ENCODE assay signal across 14 cellular contexts in the genomic region with DNA sequence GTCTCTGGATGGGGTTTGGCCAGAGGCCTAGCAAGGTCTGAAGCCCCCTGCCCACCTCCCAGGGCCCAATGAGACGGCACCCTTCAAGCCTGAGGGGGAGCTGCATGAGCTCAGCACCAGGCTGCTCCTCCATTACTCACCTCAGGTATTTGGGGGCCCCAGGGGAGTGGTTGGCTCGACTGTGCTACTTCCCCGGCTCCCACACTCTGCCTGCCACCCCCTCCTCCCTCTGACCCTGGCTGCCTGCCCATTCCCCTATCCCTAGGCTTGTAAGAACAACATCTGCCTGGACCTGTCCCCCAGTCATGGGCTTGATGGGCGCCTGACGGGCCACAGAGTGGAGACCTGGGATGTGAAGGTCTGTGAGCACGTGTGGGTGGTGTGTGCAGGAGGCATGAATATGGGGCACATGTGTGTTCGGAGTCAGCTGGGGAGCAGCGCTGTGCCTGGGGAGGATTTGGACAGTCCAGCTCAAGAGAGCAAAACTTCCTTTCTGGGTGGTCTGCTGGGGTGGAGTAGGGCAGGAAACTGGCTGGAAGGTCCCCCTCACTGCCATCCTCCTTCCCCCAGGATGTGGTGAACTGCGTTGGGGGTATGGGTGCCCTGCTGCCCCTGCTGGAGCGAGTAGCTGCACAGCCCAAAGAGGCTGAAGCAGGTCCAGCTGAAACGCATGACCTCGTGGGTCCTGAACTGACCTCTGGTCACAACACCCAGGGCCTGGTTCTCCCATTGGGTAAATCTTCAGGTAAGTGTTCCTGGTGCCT. TPM values are rescaled to one million over a fixed set of nuclear protein-coding genes. Genes with fewer than 3 reads are reported as not detected.
A peak's percentile ranks its signal among the peaks of the same experiment; 100 is the strongest.
DNase-seq lines count a peak whose midpoint lies in the region; ATAC-seq and TF ChIP-seq lines count a peak whose summit lies in the region.
"Had no signal": no experiment of that assay in that cellular context is flagged by ENCODE, and none has a peak within 500 bp of the region (broad histone marks: within the 10 kb centered on the region; RNA-seq: fewer than 3 reads in every experiment).

No MANE protein-coding gene starts in this region.

- in situ Hi-C loops in IMR-90 (cut with MboI; ENCODE audit: low sequenced_read_pairs), result no loop called here

- peaks cover 31% of the 10 kb centered on the region for H3K36me3 Mint-ChIP-seq in activated CD8-positive, alpha-beta memory T cell treated with anti-CD3 and anti-CD28 coated beads, Interleukin-2, amount 10 ng/mL, durations not matched to agents 7 days and 5 days

- no TSS peak for BruUV-seq in IMR-90 (replicated peaks; lab: Mats Ljungman, UMichigan)

- H3K9ac ChIP-seq in IMR-90 (ENCODE audit: low read depth, low read length), result no peak overlapping the region

- peaks cover 5% of the 10 kb centered on the region; the same call in 1 of the 2 replicates for H3K4me1 ChIP-seq in IMR-90 (ENCODE audit: control insufficient read depth, insufficient read depth, low read length)

- TF ChIP-seq CTCF in IMR-90 (conservative IDR thresholded peaks at IDR 0.05; ENCODE audit: low read depth, low read length), result no peak
- no peak for TF ChIP-seq CTCF in choroid plexus epithelial cell (conservative IDR thresholded peaks at IDR 0.05; ENCODE audit: low read depth, low read length)

- no peaks in the 10 kb centered on the region for H4K20me1 ChIP-seq in IMR-90 (ENCODE audit: insufficient read depth, low read length)

- DNase-seq in activated CD8-positive, alpha-beta memory T cell treated with anti-CD3 and anti-CD28 coated beads, Interleukin-2, amount 10 ng/mL, durations not matched to agents 7 days and 5 days, result no peak
- DNase-seq in activated CD8-positive, alpha-beta memory T cell treated with anti-CD3 and anti-CD28 coated beads for 24 hours, result no peak
- DNase-seq in IMR-90 (no peak), choroid plexus epithelial cell (ENCODE audit: low read depth) (peak; percentile 14), posterior vena cava (ENCODE audit: low spot score) (peak; percentile 74), SW480 (ENCODE audit: low spot score) (no peak), SIG-M5 (lab: John Stamatoyannopoulos, UW) (no peak)
- DNase-seq in activated CD4-positive, CD25-positive, alpha-beta regulatory T cell treated with anti-CD3 and anti-CD28 coated beads, Interleukin-2, amount 50 U/mL, for 72 hours, result no peak
- DNase-seq: ACHN; activated T-cell treated with anti-CD3 and anti-CD28 coated beads, Interleukin-2, amount 50 U/mL, for 4 hours; Kasumi-1; NCI-H1417 treated with DMSO at 0.1 percent for 48 hours; NCI-H226 had no signal

- H3K18ac ChIP-seq in IMR-90 (ENCODE audit: low read depth, low read length), result no peak overlapping the region

- no peaks in the 10 kb centered on the region for H3K9me3 ChIP-seq in IMR-90 (ENCODE audit: control insufficient read depth, insufficient read depth, low read length)

- H2BK15ac ChIP-seq in IMR-90 (ENCODE audit: low read depth, low read length), result no peak overlapping the region

- H2AK5ac ChIP-seq in IMR-90 (ENCODE audit: low read depth, low read length), result peak overlapping the region; percentile 16; the same call in 1 of the 2 replicates

- H3K9me1 ChIP-seq in IMR-90 (ENCODE audit: insufficient read depth, low read length), result peaks cover 6% of the 10 kb centered on the region; the same call in 1 of the 2 replicates

- H4K8ac ChIP-seq in IMR-90 (ENCODE audit: low read depth in 2 of 2, low read length in 2 of 2), result no peak overlapping the region

- intact Hi-C loops in IMR-90 (cut with micrococcal nuclease), result no loop called here
- intact Hi-C loops in posterior vena cava (cut with DNase I), result loop anchor here in 1 of 2 donors (5.0 to 10.0 kb wide), 2 partner anchors 75 to 282 kb away; partner anchors contain the start of gene PRSS50

- TF ChIP-seq RAD21 in IMR-90 (IDR thresholded peaks at IDR 0.05; ENCODE audit: low read length), result no peak

- no peaks in the 10 kb centered on the region for H3K9me3 Mint-ChIP-seq in activated CD8-positive, alpha-beta memory T cell treated with anti-CD3 and anti-CD28 coated beads, Interleukin-2, amount 10 ng/mL, durations not matched to agents 7 days and 5 days (ENCODE audit: low read depth)
- H3K9me3 Mint-ChIP-seq: activated T-cell treated with anti-CD3 and anti-CD28 coated beads, Interleukin-2, amount 50 U/mL, for 4 hours had no signal

- TF ChIP-seq POLR2A in IMR-90 (IDR thresholded peaks at IDR 0.05; ENCODE audit: low read depth, low read length), result no peak

- H3K27ac ChIP-seq in IMR-90 (ENCODE audit: insufficient read depth, low read length), result no peak overlapping the region

- H3K14ac ChIP-seq in IMR-90 (replicated peaks; ENCODE audit: low read depth, low read length), result no peak overlapping the region

- no peak overlapping the region for H4K5ac ChIP-seq in IMR-90 (ENCODE audit: low read depth, low read length)

- no peaks in the 10 kb centered on the region for H3K27me3 Mint-ChIP-seq in activated CD8-positive, alpha-beta memory T cell treated with anti-CD3 and anti-CD28 coated beads, Interleukin-2, amount 10 ng/mL, durations not matched to agents 7 days and 5 days
- H3K27me3 Mint-ChIP-seq: progenitor cell of endocrine pancreas had no signal

- no peaks in the 10 kb centered on the region for H3K27me3 ChIP-seq in IMR-90 (ENCODE audit: control insufficient read depth, insufficient read depth, low read length)

- no peak overlapping the region for H2BK5ac ChIP-seq in IMR-90 (ENCODE audit: low read depth, low read length, poor library complexity, severe bottlenecking)

- no peak overlapping the region for H3K56ac ChIP-seq in IMR-90 (ENCODE audit: extremely low read depth, insufficient read depth, low read length)

- no peak overlapping the region for H2BK120ac ChIP-seq in IMR-90 (ENCODE audit: low read depth, low read length)

- no peak overlapping the region for H4K91ac ChIP-seq in IMR-90 (ENCODE audit: insufficient read depth, low read depth, low read length)

- H3K4me3 ChIP-seq in IMR-90 (ENCODE audit: insufficient read depth, low read depth, low read length) (no peak overlapping the region), choroid plexus epithelial cell (ENCODE audit: low read depth, low read length) (no peak overlapping the region)

- peak overlapping the region; percentile 72 for H3K27ac Mint-ChIP-seq in activated CD8-positive, alpha-beta memory T cell treated with anti-CD3 and anti-CD28 coated beads, Interleukin-2, amount 10 ng/mL, durations not matched to agents 7 days and 5 days
- H3K27ac Mint-ChIP-seq: progenitor cell of endocrine pancreas had no signal

- no peak overlapping the region for H2BK20ac ChIP-seq in IMR-90 (ENCODE audit: low read depth, low read length)

- peaks cover 22% of the 10 kb centered on the region for H3K4me1 Mint-ChIP-seq in activated CD8-positive, alpha-beta memory T cell treated with anti-CD3 and anti-CD28 coated beads, Interleukin-2, amount 10 ng/mL, durations not matched to agents 7 days and 5 days

- peak overlapping the region; percentile 55 for H2AK9ac ChIP-seq in IMR-90 (replicated peaks; ENCODE audit: low read depth, low read length, poor library complexity)

- dilution Hi-C loops in IMR-90 (cut with HindIII; ENCODE audit: low sequenced_read_pairs, unreplicated experiment), result no loop called here

- 63% methylated on average over 3 of the region's 12 CpGs; no CpG with 5 or more reads in 1 of the 2 experiments for WGBS in IMR-90 (ENCODE audit: extremely low coverage in 2 of 2, insufficient read length in 1 of 2), 2 experiments

- no peak overlapping the region for H3K4me3 Mint-ChIP-seq in activated CD8-positive, alpha-beta memory T cell treated with anti-CD3 and anti-CD28 coated beads, Interleukin-2, amount 10 ng/mL, durations not matched to agents 7 days and 5 days
- H3K4me3 Mint-ChIP-seq: activated T-cell treated with anti-CD3 and anti-CD28 coated beads, Interleukin-2, amount 50 U/mL, for 4 hours had no signal

- POLR2A ChIA-PET in IMR-90 (lab: Charles Lee; ENCODE audit: unreplicated experiment), result no interaction called here

- no peaks in the 10 kb centered on the region for H3K79me1 ChIP-seq in IMR-90 (ENCODE audit: low read depth in 1 of 2, low read length in 2 of 2)

- no peak for ATAC-seq in activated CD8-positive, alpha-beta memory T cell treated with anti-CD3 and anti-CD28 coated beads, Interleukin-2, amount 10 ng/mL, durations not matched to agents 7 days and 5 days
- ATAC-seq in IMR-90 (ENCODE audit: low read depth), result 0 out of 2 replicates have a peak, but pooled peaks have one; percentile 13
- ATAC-seq: activated T-cell treated with anti-CD3 and anti-CD28 coated beads, Interleukin-2, amount 50 U/mL, for 4 hours had no signal

- H3K36me3 ChIP-seq in IMR-90 (ENCODE audit: control insufficient read depth, insufficient read depth, low read length), result no peaks in the 10 kb centered on the region; the same call in 1 of the 2 replicates

- CTCF ChIA-PET in activated CD8-positive, alpha-beta memory T cell treated with anti-CD3 and anti-CD28 coated beads, Interleukin-2, amount 10 ng/mL, durations not matched to agents 7 days and 5 days (lab: Charles Lee), result interaction anchor here (0.5 to 2.7 kb wide), 6 partner anchors 9 to 65 kb away, joined by 3 to 9 read pairs (median 4); no protein-coding TSS in a partner anchor
- CTCF ChIA-PET in IMR-90 (lab: Yijun Ruan, JAX), result no interaction called here

- no peak overlapping the region for H3K4me2 ChIP-seq in IMR-90 (ENCODE audit: low read depth, low read length)

- no peak overlapping the region for H3K4ac ChIP-seq in IMR-90 (ENCODE audit: low read depth, low read length)

- no peak overlapping the region for H2AFZ ChIP-seq in IMR-90 (replicated peaks; ENCODE audit: low read length, poor library complexity)

- H3K23ac ChIP-seq in IMR-90 (ENCODE audit: low read depth, low read length), result no peak overlapping the region

RNA-seq across cellular contexts. Expression of gene NBEAL2, which starts 17.4 kb away (rescaled TPM):
- 100 to 1,000 TPM; 164 to 262 TPM for total RNA-seq in activated CD8-positive, alpha-beta memory T cell treated with anti-CD3 and anti-CD28 coated beads, Interleukin-2, amount 10 ng/mL, durations not matched to agents 7 days and 5 days
- total RNA-seq in IMR-90 (2012; rRNA removed), result 2.2 TPM in 2 replicates
- 11.7 and 12.5 TPM in 2 replicates for polyA plus RNA-seq in IMR-90 (2012; rRNA removed)
- polyA plus RNA-seq in IMR-90 (2012; cell fraction: cytosol; rRNA removed), result 5.6 and 8.2 TPM in 2 replicates
- 80.3 and 267 TPM in 2 replicates for polyA plus RNA-seq in IMR-90 (2012; cell fraction: nucleus; rRNA removed; ENCODE audit: low replicate concordance)
- total RNA-seq in posterior vena cava, result 10 to 100 TPM; 26.0 to 33.1 TPM

RNA-seq across cellular contexts. Expression of gene CCDC12, which starts 20.3 kb away (rescaled TPM):
- 10 to 100 TPM; 65.9 to 72.7 TPM for total RNA-seq in activated CD8-positive, alpha-beta memory T cell treated with anti-CD3 and anti-CD28 coated beads, Interleukin-2, amount 10 ng/mL, durations not matched to agents 7 days and 5 days
- total RNA-seq in IMR-90 (2012; rRNA removed), result 15.2 and 21.7 TPM in 2 replicates
- polyA plus RNA-seq in IMR-90 (2012; rRNA removed), result 35.1 and 41.7 TPM in 2 replicates
- 43.9 and 71.8 TPM in 2 replicates for polyA plus RNA-seq in IMR-90 (2012; cell fraction: cytosol; rRNA removed)
- polyA plus RNA-seq in IMR-90 (2012; cell fraction: nucleus; rRNA removed; ENCODE audit: low replicate concordance), result 52.4 and 55.2 TPM in 2 replicates
- total RNA-seq in posterior vena cava, result 10 to 100 TPM; 21.5 to 26.0 TPM

Comparison
In these comparisons a context has a peak if more than half of its experiments do, and no peak if none do; other contexts are left out.
1. DNase-seq: peak in choroid plexus epithelial cell (single experiment) and posterior vena cava (single experiment); none in activated CD8-positive, alpha-beta memory T cell treated with anti-CD3 and anti-CD28 coated beads, Interleukin-2, amount 10 ng/mL, durations not matched to agents 7 days and 5 days (single experiment), activated CD8-positive, alpha-beta memory T cell treated with anti-CD3 and anti-CD28 coated beads for 24 hours (single experiment), IMR-90 (single experiment), SW480 (single experiment), SIG-M5 (single experiment) and activated CD4-positive, CD25-positive, alpha-beta regulatory T cell treated with anti-CD3 and anti-CD28 coated beads, Interleukin-2, amount 50 U/mL, for 72 hours (single experiment).
2. RNA of gene NBEAL2, which starts 17.4 kb away (total RNA-seq): 164 to 262 TPM in activated CD8-positive, alpha-beta memory T cell treated with anti-CD3 and anti-CD28 coated beads, Interleukin-2, amount 10 ng/mL, durations not matched to agents 7 days and 5 days; 26.0 to 33.1 TPM in posterior vena cava and 2.2 TPM in IMR-90; every median in the first group is over 4 times any median in the second.